ENCODE assay signal across 14 cellular contexts in the genomic region with DNA sequence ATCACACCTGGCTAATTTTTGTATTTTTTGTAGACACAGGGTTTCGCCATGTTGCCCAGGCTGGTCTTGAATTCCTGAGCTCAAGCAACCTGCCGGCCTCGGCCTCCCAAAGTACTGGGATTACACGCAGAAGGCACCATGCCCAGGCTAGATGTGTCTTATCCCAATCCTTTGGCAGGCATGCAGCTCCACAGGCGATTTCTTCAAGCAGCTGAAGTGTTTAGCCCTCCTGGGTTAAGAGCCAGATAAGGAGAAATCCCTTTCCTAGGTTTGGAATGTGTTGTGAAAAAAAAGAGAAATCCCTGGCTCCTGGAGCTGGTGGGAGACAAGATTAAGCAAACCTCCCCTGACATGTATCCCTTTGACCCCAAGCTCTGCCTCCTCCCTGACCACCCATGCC. TPM values are rescaled to one million over a fixed set of nuclear protein-coding genes. Genes with fewer than 3 reads are reported as not detected.
DNase-seq lines count a peak whose midpoint lies in the region; ATAC-seq, FAIRE-seq and TF ChIP-seq lines count a peak whose summit lies in the region.
"Had no signal": no experiment of that assay in that cellular context is flagged by ENCODE, and none has a peak within 500 bp of the region (broad histone marks: within the 10 kb centered on the region; RNA-seq: fewer than 3 reads in every experiment).

No MANE protein-coding gene starts in this region.

- H4K91ac ChIP-seq in H9 (ENCODE audit: insufficient read length, low read depth, low read length) = no peak overlapping the region

- H2BK15ac ChIP-seq in H9 (ENCODE audit: low read depth, low read length) = no peak overlapping the region

- H3K4me1 Mint-ChIP-seq in H9 = peaks cover 47% of the 10 kb centered on the region in 2 experiments
- peaks cover 67% of the 10 kb centered on the region for H3K4me1 Mint-ChIP-seq in activated naive CD8-positive, alpha-beta T cell treated with anti-CD3 and anti-CD28 coated beads, Interleukin-2, amount 50 U/mL, for 24 hours

- no peak overlapping the region for H2AK5ac ChIP-seq in H9 (ENCODE audit: insufficient read length, low read length)

- peaks cover 9% of the 10 kb centered on the region for H3K23me2 ChIP-seq in H9 (ENCODE audit: insufficient read length, low read depth, low read length, poor library complexity, severe bottlenecking)

- peaks cover 28% of the 10 kb centered on the region for H4K20me1 ChIP-seq in BLaER1
- no peaks in the 10 kb centered on the region for H4K20me1 ChIP-seq in H9 (ENCODE audit: control insufficient read depth, insufficient read depth, insufficient read length)

- H3K9me3 ChIP-seq in BLaER1 = no peaks in the 10 kb centered on the region
- no peaks in the 10 kb centered on the region for H3K9me3 ChIP-seq in H9 (ENCODE audit: control insufficient read depth, low read depth, low read length)
- H3K9me3 ChIP-seq in mucosa of descending colon = no peaks in the 10 kb centered on the region
- no peaks in the 10 kb centered on the region for H3K9me3 ChIP-seq in pancreas

- H3K9ac ChIP-seq in BLaER1 (no peak overlapping the region), H9 (ENCODE audit: extremely low read depth, insufficient read length, low read length) (no peak overlapping the region)

- H3K27ac Mint-ChIP-seq in H9 = peak overlapping the region; percentile 72 to 93 (median 90); a peak in 5 of 7 replicates
- peak overlapping the region; percentile 11 for H3K27ac Mint-ChIP-seq in activated naive CD8-positive, alpha-beta T cell treated with anti-CD3 and anti-CD28 coated beads, Interleukin-2, amount 50 U/mL, for 24 hours

- H3K27ac ChIP-seq in BLaER1 (no peak overlapping the region), H9 (ENCODE audit: insufficient read length, low read depth, low read length) (no peak overlapping the region), pancreas (no peak overlapping the region)
- H3K27ac ChIP-seq: foreskin keratinocyte had no signal

- no peak overlapping the region for H2AFZ ChIP-seq in H9 (ENCODE audit: low read length)

- no peaks in the 10 kb centered on the region for H3K9me3 Mint-ChIP-seq in H9
- no peaks in the 10 kb centered on the region for H3K9me3 Mint-ChIP-seq in activated naive CD8-positive, alpha-beta T cell treated with anti-CD3 and anti-CD28 coated beads, Interleukin-2, amount 50 U/mL, for 24 hours
- H3K9me3 Mint-ChIP-seq: stimulated activated memory B cell treated with anti-CD40 and anti-IgM and Interleukin-4, amounts not matched to agents 10 μg/mL and 1 μg/mL and 100 μg/mL, for 72 hours had no signal

- peaks cover 90% of the 10 kb centered on the region for H3K4me1 ChIP-seq in BLaER1
- peaks cover 15% of the 10 kb centered on the region for H3K4me1 ChIP-seq in H9 (ENCODE audit: insufficient read depth, low read length)
- peaks cover 36% of the 10 kb centered on the region for H3K4me1 ChIP-seq in mucosa of descending colon (ENCODE audit: low read depth)
- H3K4me1 ChIP-seq in pancreas = peaks cover 6 to 16% (median 6%) of the 10 kb centered on the region in 3 donors
- H3K4me1 ChIP-seq: foreskin keratinocyte had no signal

- peaks cover 6% of the 10 kb centered on the region; the same call in 1 of the 2 replicates for H3K79me2 ChIP-seq in H9 (ENCODE audit: insufficient read depth, low read length)

- H3K4me3 ChIP-seq in BLaER1 = no peak overlapping the region
- no peak overlapping the region for H3K4me3 ChIP-seq in mucosa of descending colon
- H3K4me3 ChIP-seq in pancreas = no peak overlapping the region

- DNase-seq in H9 (peak; percentile 29), mucosa of descending colon (peak in 2 of 3 donors; percentile 27 to 36), pancreas (no peak), NCI-H345 (lab: John Stamatoyannopoulos, UW) (no peak)
- DNase-seq in activated naive CD8-positive, alpha-beta T cell treated with anti-CD3 and anti-CD28 coated beads, Interleukin-2, amount 50 U/mL, for 24 hours = no peak
- DNase-seq in stimulated activated CD4-positive, alpha-beta T cell treated with anti-CD3 and anti-CD28 coated beads, Interleukin-2, amount 100 ng/mL, for 24 hours = no peak
- no peak for DNase-seq in stimulated activated CD4-positive, alpha-beta T cell treated with anti-CD3 and anti-CD28 coated beads, Interleukin-12 subunit alpha, Interleukin-12 subunit beta, amount 100 ng/mL, for 4 hours
- DNase-seq: foreskin keratinocyte; nucleus accumbens; stimulated activated CD4-positive, alpha-beta T cell treated with anti-CD3 and anti-CD28 coated beads, Interleukin-1b, Interleukin-23, amount 100 ng/mL, for 48 hours had no signal

- no peak overlapping the region for H3K4ac ChIP-seq in H9 (ENCODE audit: low read depth, low read length)

- peak overlapping the region; percentile 100; the same call in 1 of the 2 replicates for H3K4me2 ChIP-seq in BLaER1
- no peak overlapping the region for H3K4me2 ChIP-seq in H9 (ENCODE audit: insufficient read depth, insufficient read length, low read length)

- no peak overlapping the region for H2BK20ac ChIP-seq in H9 (ENCODE audit: low read depth, low read length, poor library complexity, severe bottlenecking)

- H3K23ac ChIP-seq in H9 (ENCODE audit: insufficient read length, low read depth, low read length) = no peak overlapping the region

- WGBS in H9 (ENCODE audit: extremely low coverage, insufficient read length, low lambda C conversion rate) = no CpG with 5 or more reads among the region's 5 CpGs
- 81 to 85% methylated on average over 5 of the region's 5 CpGs for WGBS in pancreas, 2 donors

- no peak overlapping the region for H4K5ac ChIP-seq in H9 (ENCODE audit: insufficient read length, low read depth, low read length)

- no peak overlapping the region for H3T11ph ChIP-seq in H9 (ENCODE audit: low read length)

- no peak for ATAC-seq in activated naive CD8-positive, alpha-beta T cell treated with anti-CD3 and anti-CD28 coated beads, Interleukin-2, amount 50 U/mL, for 24 hours
- no peak for ATAC-seq in mucosa of descending colon
- no peak for ATAC-seq in pancreas
- ATAC-seq: foreskin keratinocyte; stimulated activated memory B cell treated with anti-CD40 and anti-IgM and Interleukin-4, amounts not matched to agents 10 μg/mL and 1 μg/mL and 100 μg/mL, for 72 hours had no signal

- H3K36me3 ChIP-seq in BLaER1 (no peaks in the 10 kb centered on the region), mucosa of descending colon (ENCODE audit: low read depth) (no peaks in the 10 kb centered on the region), pancreas (no peaks in the 10 kb centered on the region)

- peaks cover 11% of the 10 kb centered on the region for H3K27me3 Mint-ChIP-seq in H9 (ENCODE audit: low read depth)
- no peaks in the 10 kb centered on the region for H3K27me3 Mint-ChIP-seq in activated naive CD8-positive, alpha-beta T cell treated with anti-CD3 and anti-CD28 coated beads, Interleukin-2, amount 50 U/mL, for 24 hours
- H3K27me3 Mint-ChIP-seq: stimulated activated memory B cell treated with anti-CD40 and anti-IgM and Interleukin-4, amounts not matched to agents 10 μg/mL and 1 μg/mL and 100 μg/mL, for 72 hours had no signal

- H2BK120ac ChIP-seq in H9 (ENCODE audit: low read depth, low read length, poor library complexity, severe bottlenecking) = no peak overlapping the region

- TF ChIP-seq CTCF in H9 (conservative IDR thresholded peaks at IDR 0.05) = no peak
- no peak for TF ChIP-seq CTCF in mucosa of descending colon (IDR thresholded peaks at IDR 0.05)
- TF ChIP-seq CTCF in pancreas (IDR thresholded peaks at IDR 0.05) = no peak

- no peak overlapping the region for H4K8ac ChIP-seq in H9 (replicated peaks; ENCODE audit: insufficient read length, low read depth, low read length)

- no peak overlapping the region for H2BK12ac ChIP-seq in H9 (ENCODE audit: insufficient read length, low read depth, low read length)

- H3K27me3 ChIP-seq in BLaER1 (peaks cover 31% of the 10 kb centered on the region; the same call in 1 of the 2 replicates), H9 (ENCODE audit: insufficient read depth, low read length) (no peaks in the 10 kb centered on the region), pancreas (no peaks in the 10 kb centered on the region)

- intact Hi-C loops in mucosa of descending colon (cut with DNase I, micrococcal nuclease) (loop anchor here in 1 of 2 donors (2.0 kb wide), 1 partner anchor 24 kb away; no protein-coding TSS in a partner anchor), pancreas (cut with DNase I) (loop anchor here in 1 of 3 donors (10.0 kb wide), 1 partner anchor 118 kb away; no protein-coding TSS in a partner anchor)

- no peak for FAIRE-seq in pancreas (lab: Jason Lieb, UNC)
- FAIRE-seq: keratinocyte had no signal

- no peak overlapping the region for H2BK5ac ChIP-seq in H9 (ENCODE audit: insufficient read length, low read length)

- no peak overlapping the region for H3K56ac ChIP-seq in H9 (ENCODE audit: insufficient read length, low read depth, low read length)

- no peak overlapping the region for H3K18ac ChIP-seq in H9 (ENCODE audit: insufficient read length, low read depth, low read length)

- H3K79me1 ChIP-seq in H9 (ENCODE audit: insufficient read depth, low read depth, low read length, poor library complexity, severe bottlenecking) = no peaks in the 10 kb centered on the region

- H3K14ac ChIP-seq in H9 (ENCODE audit: insufficient read depth, low read length) = no peak overlapping the region

- H3K4me3 Mint-ChIP-seq in H9 = peak overlapping the region; percentile 14 to 20; a peak in 2 of 5 replicates
- peak overlapping the region; percentile 5 for H3K4me3 Mint-ChIP-seq in activated naive CD8-positive, alpha-beta T cell treated with anti-CD3 and anti-CD28 coated beads, Interleukin-2, amount 50 U/mL, for 24 hours
- H3K4me3 Mint-ChIP-seq: stimulated activated memory B cell treated with anti-CD40 and anti-IgM and Interleukin-4, amounts not matched to agents 10 μg/mL and 1 μg/mL and 100 μg/mL, for 72 hours had no signal

- H3K36me3 Mint-ChIP-seq in H9 (ENCODE audit: insufficient read depth in 1 of 3, low read depth in 3 of 3) = peaks cover 6 to 14% (median 7%) of the 10 kb centered on the region in 3 experiments; a peak in 6 of 7 replicates
- H3K36me3 Mint-ChIP-seq in activated naive CD8-positive, alpha-beta T cell treated with anti-CD3 and anti-CD28 coated beads, Interleukin-2, amount 50 U/mL, for 24 hours (ENCODE audit: low read depth) = peaks cover 15% of the 10 kb centered on the region

RNA-seq across cellular contexts. Expression of gene NHERF1, which starts 2.1 kb away (rescaled TPM):
- 74.4 and 78.7 TPM in 2 replicates for total RNA-seq in H9 (2021)
- 100 to 1,000 TPM; 109 to 281 (median 164) TPM for total RNA-seq in mucosa of descending colon
- 10 to 100 TPM; 40.1 to 78.5 (median 55.9) TPM for total RNA-seq in pancreas
- 10 to 100 TPM; 48.9 to 91.9 TPM for polyA plus RNA-seq in pancreas

RNA-seq across cellular contexts. Expression of gene RAB37, which starts 9.3 kb away (rescaled TPM):
- total RNA-seq in H9 (2021) = 2.5 and 3.6 TPM in 2 replicates
- total RNA-seq in mucosa of descending colon = 1 to 10 TPM; 4.3 to 9.8 (median 9.0) TPM
- total RNA-seq in pancreas = 1 to 10 TPM in 3 of 6 donors, under 1 TPM in 3; 0.79 to 1.8 (median 1.2) TPM
- polyA plus RNA-seq in pancreas = 1 to 10 TPM; 1.3 to 3.1 TPM
- total RNA-seq: foreskin keratinocyte, M059J had no signal
- polyA plus RNA-seq: foreskin keratinocyte had no signal

RNA-seq across cellular contexts. Expression of gene NAT9, which starts 29.8 kb away (rescaled TPM):
- total RNA-seq in H9 (2021) (53.5 and 63.5 TPM in 2 replicates), mucosa of descending colon (10 to 100 TPM; 35.8 to 40.6 (median 39.8) TPM), pancreas (10 to 100 TPM; 14.4 to 27.6 (median 22.4) TPM)
- polyA plus RNA-seq in pancreas = 10 to 100 TPM; 38.3 to 38.5 TPM

RNA-seq across cellular contexts. Expression of gene CD300LF, which starts 33.7 kb away (rescaled TPM):
- total RNA-seq in H9 (2021) (not detected in 2 replicates), mucosa of descending colon (1 to 10 TPM; 2.0 TPM), pancreas (1 to 10 TPM in 1 of 6 donors, under 1 TPM in 5; 0.19 to 4.7 (median 0.26) TPM)
- under 1 TPM; 0.28 to 0.42 TPM for polyA plus RNA-seq in pancreas
- total RNA-seq: foreskin keratinocyte, M059J had no signal
- polyA plus RNA-seq: foreskin keratinocyte, keratinocyte had no signal

Comparison
In these comparisons a context has a peak if more than half of its experiments do, and no peak if none do; other contexts are left out.
1. DNase-seq: peak in H9 (single experiment) and mucosa of descending colon (2 of 3); none in activated naive CD8-positive, alpha-beta T cell treated with anti-CD3 and anti-CD28 coated beads, Interleukin-2, amount 50 U/mL, for 24 hours (single experiment), pancreas (0 of 6), stimulated activated CD4-positive, alpha-beta T cell treated with anti-CD3 and anti-CD28 coated beads, Interleukin-2, amount 100 ng/mL, for 24 hours (0 of 2), stimulated activated CD4-positive, alpha-beta T cell treated with anti-CD3 and anti-CD28 coated beads, Interleukin-12 subunit alpha, Interleukin-12 subunit beta, amount 100 ng/mL, for 4 hours (single experiment) and NCI-H345 (single experiment).